ENCODE assay signal across 10 cellular contexts in the genomic region with DNA sequence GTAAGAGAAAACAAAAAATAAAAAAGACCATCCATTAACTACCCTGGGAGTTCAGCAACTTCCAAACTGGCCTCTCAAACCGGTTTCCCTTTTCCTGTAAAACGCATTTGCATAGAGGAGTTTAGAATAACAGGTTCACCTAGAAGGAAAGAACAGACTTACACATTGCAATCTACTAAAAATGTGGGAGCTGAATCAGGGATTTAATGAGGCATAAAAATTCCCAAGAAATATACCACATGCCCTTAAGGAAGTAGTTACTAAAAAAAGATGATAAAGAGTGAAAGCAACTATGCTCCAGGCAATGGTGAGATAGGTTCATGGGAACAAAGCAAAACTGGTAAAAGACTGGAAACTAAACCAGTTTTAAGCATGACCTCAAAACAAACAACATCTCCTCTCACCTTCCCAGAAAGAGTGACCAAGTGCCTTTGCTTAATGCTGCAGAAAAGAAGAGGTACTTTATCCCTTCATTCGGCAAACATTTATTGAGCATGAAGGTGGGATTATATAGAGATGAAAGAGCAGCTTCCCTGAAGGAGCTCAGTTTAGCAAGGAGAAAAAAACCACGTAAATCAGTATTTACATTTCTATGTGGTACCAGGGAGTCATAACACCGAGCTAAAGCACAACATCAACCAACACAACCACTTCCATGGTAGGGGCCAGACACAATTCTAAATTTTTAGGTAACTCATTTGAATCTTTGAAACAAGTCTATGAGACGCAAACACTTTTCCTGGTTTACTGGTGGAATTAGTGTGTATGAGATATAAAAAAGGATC.
DNase-seq lines count a peak whose midpoint lies in the region; ATAC-seq, FAIRE-seq and TF ChIP-seq lines count a peak whose summit lies in the region.
"Had no signal": no experiment of that assay in that cellular context is flagged by ENCODE, and none has a peak within 500 bp of the region (broad histone marks: within the 10 kb centered on the region; RNA-seq: fewer than 3 reads in every experiment).

No MANE protein-coding gene starts in this region.

- H3K36me3 ChIP-seq in Loucy (ENCODE audit: insufficient read depth, low read length): no peaks in the 10 kb centered on the region
- H3K36me3 ChIP-seq in pancreas: no peaks in the 10 kb centered on the region
- H3K36me3 ChIP-seq in sigmoid colon: no peaks in the 10 kb centered on the region

- H3K36me3 Mint-ChIP-seq in endothelial cell (ENCODE audit: low read depth, unreplicated experiment): no peaks in the 10 kb centered on the region

- peak overlapping the region; percentile 1 for H3K4me3 ChIP-seq in Loucy (ENCODE audit: low read length, poor library complexity, severe bottlenecking)
- no peak overlapping the region for H3K4me3 ChIP-seq in pancreas
- no peak overlapping the region for H3K4me3 ChIP-seq in sigmoid colon

- H3K79me2 ChIP-seq in Loucy (ENCODE audit: insufficient read depth, low read length): no peaks in the 10 kb centered on the region

- no peak for TF ChIP-seq POLR2A in sigmoid colon (IDR thresholded peaks at IDR 0.05)

- H3K27ac ChIP-seq in pancreas: peak overlapping the region in 3 of 4 donors; percentile 16 to 71 (median 62)
- H3K27ac ChIP-seq in sigmoid colon: no peak overlapping the region

- H3K27ac Mint-ChIP-seq in endothelial cell (ENCODE audit: unreplicated experiment): peak overlapping the region; percentile 76

- H3K9ac ChIP-seq in Loucy (ENCODE audit: low read depth, low read length, poor library complexity, severe bottlenecking): no peak overlapping the region

- H4K20me1 ChIP-seq in Loucy (ENCODE audit: insufficient read depth, low read length, poor library complexity, severe bottlenecking): no peaks in the 10 kb centered on the region

- no peaks in the 10 kb centered on the region for H3K9me3 Mint-ChIP-seq in endothelial cell (ENCODE audit: unreplicated experiment)

- no peak overlapping the region for H2AFZ ChIP-seq in Loucy (ENCODE audit: low read length)

- peaks cover 51% of the 10 kb centered on the region for H3K4me1 ChIP-seq in Loucy (ENCODE audit: insufficient read depth, low read length, poor library complexity, severe bottlenecking)
- H3K4me1 ChIP-seq in pancreas: peaks cover 9 to 25% (median 9%) of the 10 kb centered on the region in 3 donors
- peaks cover 0 to 29% (median 25%) of the 10 kb centered on the region in 4 donors for H3K4me1 ChIP-seq in sigmoid colon

- H3F3A ChIP-seq in Loucy (ENCODE audit: low read depth): no peaks in the 10 kb centered on the region

- peaks cover 26% of the 10 kb centered on the region for H3K4me1 Mint-ChIP-seq in endothelial cell (ENCODE audit: unreplicated experiment)

- FAIRE-seq in pancreas (lab: Jason Lieb, UNC): peak; percentile 51

- TF ChIP-seq EP300 in sigmoid colon (IDR thresholded peaks at IDR 0.05): no peak

- TF ChIP-seq CTCF in Loucy (conservative IDR thresholded peaks at IDR 0.05; ENCODE audit: low read length): no peak
- TF ChIP-seq CTCF in endothelial cell (IDR thresholded peaks at IDR 0.05; ENCODE audit: unreplicated experiment): no peak
- no peak for TF ChIP-seq CTCF in pancreas (IDR thresholded peaks at IDR 0.05)
- TF ChIP-seq CTCF in sigmoid colon (IDR thresholded peaks at IDR 0.05): no peak

- intact Hi-C loops in pancreas (cut with DNase I) (no loop called here), sigmoid colon (cut with DNase I) (no loop called here)

- H3K27me3 Mint-ChIP-seq in endothelial cell (ENCODE audit: unreplicated experiment): no peaks in the 10 kb centered on the region

- no peaks in the 10 kb centered on the region for H3K9me2 ChIP-seq in Loucy (replicated peaks; ENCODE audit: low read depth, low read length)

- peak; percentile 75 for DNase-seq in DMS79 treated with DMSO at 0.1 percent for 48 hours (lab: John Stamatoyannopoulos, UW)
- DNase-seq in endothelial cell (ENCODE audit: low spot score): no peak
- DNase-seq in pancreas: no peak
- no peak for DNase-seq in COLO668 (lab: John Stamatoyannopoulos, UW; ENCODE audit: unreplicated experiment)
- no peak for DNase-seq in sigmoid colon
- DNase-seq: dermis blood vessel endothelial cell, Right ventricle myocardium superior had no signal

- ATAC-seq in pancreas (peak; percentile 35 to 81 (median 74)), HG03175 (IDR thresholded peaks at IDR 0.05; ENCODE audit: unreplicated experiment) (no peak), GM18511 (IDR thresholded peaks at IDR 0.05; ENCODE audit: unreplicated experiment) (no peak)

- H3K27me3 ChIP-seq in Loucy (ENCODE audit: insufficient read depth, low read length, poor library complexity, severe bottlenecking) (no peaks in the 10 kb centered on the region), pancreas (no peaks in the 10 kb centered on the region), sigmoid colon (no peaks in the 10 kb centered on the region)

- peak overlapping the region; percentile 73 for H3K4me2 ChIP-seq in Loucy (ENCODE audit: low read depth, low read length, poor library complexity, severe bottlenecking)

- no peaks in the 10 kb centered on the region for H3K9me3 ChIP-seq in Loucy (ENCODE audit: insufficient read depth, low read depth, low read length)
- no peaks in the 10 kb centered on the region for H3K9me3 ChIP-seq in pancreas
- H3K9me3 ChIP-seq in sigmoid colon: no peaks in the 10 kb centered on the region

- 66 to 74% methylated on average over 6 of the region's 6 CpGs for WGBS in pancreas, 2 donors
- 41 to 70% methylated on average over 6 of the region's 6 CpGs for WGBS in sigmoid colon, 2 donors

- H3K4me3 Mint-ChIP-seq in endothelial cell (ENCODE audit: unreplicated experiment): no peak overlapping the region

Comparison
In these comparisons a context has a peak if more than half of its experiments do, and no peak if none do; other contexts are left out.
1. ATAC-seq: peak in pancreas (4 of 4); none in HG03175 (single experiment) and GM18511 (single experiment).
2. H3K27ac ChIP-seq: peak in pancreas (3 of 4); none in sigmoid colon (0 of 4).